ENCODE assay signal across 1 cellular context in the genomic region with DNA sequence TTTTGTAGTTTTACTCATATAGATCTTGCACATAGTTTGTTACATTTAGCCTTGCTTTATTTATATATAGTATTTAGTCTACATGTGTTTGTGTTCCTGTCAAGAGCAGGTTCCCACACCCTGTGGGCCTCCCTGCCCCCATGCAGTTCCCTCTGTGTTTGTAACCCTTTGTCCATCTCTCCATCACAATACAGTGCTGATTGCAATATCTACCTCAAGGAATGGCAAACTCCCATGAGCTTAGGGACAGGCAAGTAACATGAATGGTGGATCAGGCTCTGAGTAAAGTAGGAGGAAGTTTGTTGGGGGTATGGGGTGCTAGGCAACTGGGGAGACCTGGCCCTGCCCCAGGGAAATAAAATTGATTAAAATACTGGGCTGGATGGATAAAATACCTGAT.
TF ChIP-seq lines count a peak whose summit lies in the region.

No MANE protein-coding gene starts in this region.

TF ChIP-seq in GM23338, 12 proteins besides CTCF, POLR2A, EP300 and RAD21 (continued from another document):
- TF ChIP-seq ZNF114 (CRISPR knock-in tag; IDR thresholded peaks at IDR 0.05) (no peak), STAT1 (IDR thresholded peaks at IDR 0.05; ENCODE audit: unreplicated experiment) (no peak)
